ENCODE assay signal across 9 cellular contexts in genomic region chr4:133147922-133148689, GRCh38. TPM values are rescaled to one million over a fixed set of nuclear protein-coding genes. Genes with fewer than 3 reads are reported as not detected.
DNase-seq lines count a peak whose midpoint lies in the region; ATAC-seq and TF ChIP-seq lines count a peak whose summit lies in the region.
"Had no signal": no experiment of that assay in that cellular context is flagged by ENCODE, and none has a peak within 500 bp of the region (broad histone marks: within the 10 kb centered on the region; RNA-seq: fewer than 3 reads in every experiment).

No MANE protein-coding gene starts in this region.

- DNase-seq in caudate nucleus (lab: John Stamatoyannopoulos, UW) (peak in 55 of 61 donors; percentile 10 to 82 (median 61)), left lobe of liver (ENCODE audit: low spot score) (no peak), thoracic aorta (ENCODE audit: low spot score) (no peak), SIG-M5 (lab: John Stamatoyannopoulos, UW) (no peak)

- TF ChIP-seq RAD21 in Ishikawa (IDR thresholded peaks at IDR 0.05; ENCODE audit: low read depth): no peak

- peaks cover 32% of the 10 kb centered on the region for H3K4me1 ChIP-seq in BLaER1
- peaks cover 0 to 3% of the 10 kb centered on the region in 2 donors for H3K4me1 ChIP-seq in thoracic aorta (ENCODE audit: control insufficient read depth in 1 of 2, low read depth in 2 of 2)

- 0 out of 2 replicates have a peak, but pooled peaks have one; percentile 11 for TF ChIP-seq EP300 in Ishikawa (IDR thresholded peaks at IDR 0.05; ENCODE audit: borderline replicate concordance)

- peaks cover 62% of the 10 kb centered on the region for H3K9me3 ChIP-seq in BLaER1
- no peaks in the 10 kb centered on the region for H3K9me3 ChIP-seq in thoracic aorta

- H3K36me3 ChIP-seq in BLaER1: no peaks in the 10 kb centered on the region; the same call in 1 of the 2 replicates
- no peaks in the 10 kb centered on the region for H3K36me3 ChIP-seq in thoracic aorta

- peak; percentile 37 for TF ChIP-seq CTCF in thoracic aorta (IDR thresholded peaks at IDR 0.05)

- H4K20me1 ChIP-seq in BLaER1: no peaks in the 10 kb centered on the region

- H3K4me3 ChIP-seq in BLaER1 (peak overlapping the region; percentile 61; the same call in 1 of the 2 replicates), thoracic aorta (peak overlapping the region; percentile 80)

- H3K4me2 ChIP-seq in BLaER1: no peak overlapping the region

- peaks cover 31% of the 10 kb centered on the region for H3K27me3 ChIP-seq in BLaER1
- no peaks in the 10 kb centered on the region for H3K27me3 ChIP-seq in thoracic aorta (replicated peaks; ENCODE audit: insufficient read depth)

- no peak overlapping the region for H3K9ac ChIP-seq in BLaER1

- ATAC-seq in left lobe of liver: peak; percentile 21
- ATAC-seq in thoracic aorta (ENCODE audit: insufficient number of reproducible peaks, low FRiP score, low read depth): no peak
- no peak for ATAC-seq in GM18867 (IDR thresholded peaks at IDR 0.05; ENCODE audit: unreplicated experiment)
- ATAC-seq in HG02763 (IDR thresholded peaks at IDR 0.05; ENCODE audit: unreplicated experiment): no peak

- H3K27ac ChIP-seq in BLaER1: no peak overlapping the region
- peak overlapping the region; percentile 92 for H3K27ac ChIP-seq in caudate nucleus (ENCODE audit: low read depth, low read length)
- peak overlapping the region; percentile 66 to 76 for H3K27ac ChIP-seq in thoracic aorta
- H3K27ac ChIP-seq: epithelial cell of prostate had no signal

TF ChIP-seq in Ishikawa, 13 proteins besides CTCF, POLR2A, EP300 and RAD21:
- peak; percentile 41; the same call in 1 of the 2 replicates for TF ChIP-seq ZBTB7A (IDR thresholded peaks at IDR 0.05; ENCODE audit: low read depth)
- TF ChIP-seq EGR1 (IDR thresholded peaks at IDR 0.05): no peak
- peak; percentile 51; the same call in 1 of the 2 replicates for TF ChIP-seq MAX (IDR thresholded peaks at IDR 0.05)
- TF ChIP-seq TCF12 (IDR thresholded peaks at IDR 0.05; ENCODE audit: low read depth): peak; percentile 10; the same call in 1 of the 2 replicates
- TF ChIP-seq CEBPB (IDR thresholded peaks at IDR 0.05): no peak

RNA-seq across cellular contexts. Expression of gene PCDH10, which starts 1.0 kb away (rescaled TPM):
- not detected for total RNA-seq in left lobe of liver
- total RNA-seq in thoracic aorta: 10 to 100 TPM; 51.4 to 70.8 TPM

Comparison
In these comparisons a context has a peak if more than half of its experiments do, and no peak if none do; other contexts are left out.
1. DNase-seq: peak in caudate nucleus (55 of 61); none in left lobe of liver (single experiment), thoracic aorta (single experiment) and SIG-M5 (single experiment).
2. RNA of gene PCDH10, which starts 1.0 kb away (total RNA-seq): 51.4 to 70.8 TPM in thoracic aorta; not detected in left lobe of liver (single experiment); every median in the first group is over 10 times any median in the second.